ENCODE assay signal across 1 cellular context in genomic region chr3:127775398-127776109, GRCh38.
TF ChIP-seq lines count a peak whose summit lies in the region.

No MANE protein-coding gene starts in this region.

TF ChIP-seq in SK-N-SH treated with all-trans-retinoic acid at 6 μM for 48 hours, 23 proteins besides CTCF, POLR2A, EP300 and RAD21 (continued from another document):
- TF ChIP-seq POU6F1 (CRISPR knock-in tag; IDR thresholded peaks at IDR 0.05; ENCODE audit: borderline replicate concordance, low read depth) (no peak), TSHZ2 (CRISPR knock-in tag; IDR thresholded peaks at IDR 0.05) (no peak), ZFP30 (CRISPR knock-in tag; IDR thresholded peaks at IDR 0.05) (no peak), BACH2 (CRISPR knock-in tag; IDR thresholded peaks at IDR 0.05; ENCODE audit: borderline replicate concordance) (no peak)
TF ChIP-seq in SK-N-SH treated with all-trans-retinoic acid at 6 μM for 48 hours: peak in this region for 0.
